ENCODE assay signal across 1 cellular context in the genomic region with DNA sequence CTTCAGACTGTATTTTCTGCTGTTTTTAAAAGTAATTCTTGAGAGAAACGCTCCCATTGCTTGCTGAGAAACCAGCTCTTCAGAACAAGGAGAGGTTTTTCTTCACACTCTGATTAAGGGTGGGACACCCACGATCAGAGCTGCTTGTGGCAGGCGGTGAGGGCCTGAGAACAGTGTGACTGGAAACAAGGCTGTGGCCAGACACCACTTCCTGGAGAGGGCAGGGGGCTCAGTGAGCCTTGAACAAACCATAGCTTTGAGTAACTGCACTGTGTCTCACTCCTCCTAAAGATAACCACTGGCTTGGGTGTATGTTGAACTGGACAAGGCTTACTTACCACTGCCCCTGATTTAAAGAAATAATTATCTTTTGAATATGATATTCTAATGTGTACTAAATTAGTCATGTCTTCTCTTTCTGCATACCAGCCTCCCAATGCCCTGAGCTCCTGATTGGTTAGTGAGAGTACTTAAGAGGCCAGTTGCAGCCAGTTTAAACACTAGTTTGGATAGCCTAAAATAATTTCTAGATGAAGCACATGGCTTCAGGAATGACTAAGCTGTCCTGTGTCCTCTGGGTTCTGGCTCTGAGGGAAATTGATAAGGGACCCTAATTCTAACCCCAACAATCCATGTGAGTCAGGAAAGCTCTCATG.
TF ChIP-seq lines count a peak whose summit lies in the region.

No MANE protein-coding gene starts in this region.

TF ChIP-seq in HepG2, 621 proteins besides CTCF, POLR2A, EP300 and RAD21:
- no peak for TF ChIP-seq NFE2L2 (IDR thresholded peaks at IDR 0.05; ENCODE audit: low read length)
- TF ChIP-seq, protein P1, sequence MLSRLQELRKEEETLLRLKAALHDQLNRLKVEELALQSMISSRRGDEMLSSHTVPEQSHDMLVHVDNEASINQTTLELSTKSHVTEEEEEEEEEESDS (CRISPR knock-in tag; IDR thresholded peaks at IDR 0.05; ENCODE audit: borderline replicate concordance), result no peak
- no peak for TF ChIP-seq RBAK (CRISPR knock-in tag; IDR thresholded peaks at IDR 0.05)
- TF ChIP-seq, protein P2, sequence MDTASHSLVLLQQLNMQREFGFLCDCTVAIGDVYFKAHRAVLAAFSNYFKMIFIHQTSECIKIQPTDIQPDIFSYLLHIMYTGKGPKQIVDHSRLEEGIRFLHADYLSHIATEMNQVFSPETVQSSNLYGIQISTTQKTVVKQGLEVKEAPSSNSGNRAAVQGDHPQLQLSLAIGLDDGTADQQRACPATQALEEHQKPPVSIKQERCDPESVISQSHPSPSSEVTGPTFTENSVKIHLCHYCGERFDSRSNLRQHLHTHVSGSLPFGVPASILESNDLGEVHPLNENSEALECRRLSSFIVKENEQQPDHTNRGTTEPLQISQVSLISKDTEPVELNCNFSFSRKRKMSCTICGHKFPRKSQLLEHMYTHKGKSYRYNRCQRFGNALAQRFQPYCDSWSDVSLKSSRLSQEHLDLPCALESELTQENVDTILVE (CRISPR knock-in tag; IDR thresholded peaks at IDR 0.05), result no peak
- TF ChIP-seq PLRG1 (conservative IDR thresholded peaks at IDR 0.05), result no peak
- TF ChIP-seq, protein P3, sequence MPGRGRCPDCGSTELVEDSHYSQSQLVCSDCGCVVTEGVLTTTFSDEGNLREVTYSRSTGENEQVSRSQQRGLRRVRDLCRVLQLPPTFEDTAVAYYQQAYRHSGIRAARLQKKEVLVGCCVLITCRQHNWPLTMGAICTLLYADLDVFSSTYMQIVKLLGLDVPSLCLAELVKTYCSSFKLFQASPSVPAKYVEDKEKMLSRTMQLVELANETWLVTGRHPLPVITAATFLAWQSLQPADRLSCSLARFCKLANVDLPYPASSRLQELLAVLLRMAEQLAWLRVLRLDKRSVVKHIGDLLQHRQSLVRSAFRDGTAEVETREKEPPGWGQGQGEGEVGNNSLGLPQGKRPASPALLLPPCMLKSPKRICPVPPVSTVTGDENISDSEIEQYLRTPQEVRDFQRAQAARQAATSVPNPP (CRISPR knock-in tag; IDR thresholded peaks at IDR 0.05), result no peak
- TF ChIP-seq, protein P4, sequence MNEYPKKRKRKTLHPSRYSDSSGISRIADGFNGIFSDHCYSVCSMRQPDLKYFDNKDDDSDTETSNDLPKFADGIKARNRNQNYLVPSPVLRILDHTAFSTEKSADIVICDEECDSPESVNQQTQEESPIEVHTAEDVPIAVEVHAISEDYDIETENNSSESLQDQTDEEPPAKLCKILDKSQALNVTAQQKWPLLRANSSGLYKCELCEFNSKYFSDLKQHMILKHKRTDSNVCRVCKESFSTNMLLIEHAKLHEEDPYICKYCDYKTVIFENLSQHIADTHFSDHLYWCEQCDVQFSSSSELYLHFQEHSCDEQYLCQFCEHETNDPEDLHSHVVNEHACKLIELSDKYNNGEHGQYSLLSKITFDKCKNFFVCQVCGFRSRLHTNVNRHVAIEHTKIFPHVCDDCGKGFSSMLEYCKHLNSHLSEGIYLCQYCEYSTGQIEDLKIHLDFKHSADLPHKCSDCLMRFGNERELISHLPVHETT (CRISPR knock-in tag; conservative IDR thresholded peaks at IDR 0.05), result no peak
- no peak for TF ChIP-seq ZNF674 (CRISPR knock-in tag; IDR thresholded peaks at IDR 0.05; ENCODE audit: low read depth)
- no peak for TF ChIP-seq NFE2L1 (CRISPR knock-in tag; IDR thresholded peaks at IDR 0.05; ENCODE audit: borderline replicate concordance)
